8 cellular contexts compared by ENCODE assay signal in genomic region chr4:119212251-119212963, GRCh38.
DNase-seq lines count a peak whose midpoint lies in the region; ATAC-seq lines count a peak whose summit lies in the region.

Gene USP53, plus strand, starts transcription at chr4:119212713. Its CDS starts 27,047 bp downstream, at chr4:119239760.

- H3K27me3 Mint-ChIP-seq in activated naive CD8-positive, alpha-beta T cell, result no peaks in the 10 kb centered on the region

- peaks cover 58% of the 10 kb centered on the region for H3K4me1 Mint-ChIP-seq in activated naive CD8-positive, alpha-beta T cell (ENCODE audit: low read depth)

- peak within 1 kb of the TSS; percentile 70 for H3K27ac ChIP-seq in substantia nigra (ENCODE audit: low read depth, low read length, poor library complexity, severe bottlenecking)

- peak within 1 kb of the TSS; percentile 98 for H3K4me3 Mint-ChIP-seq in activated naive CD8-positive, alpha-beta T cell

- DNase-seq in NCI-H1105 (lab: John Stamatoyannopoulos, UW), result peak; percentile 80
- DNase-seq in SKM-1 (lab: John Stamatoyannopoulos, UW; ENCODE audit: unreplicated experiment), result peak; percentile 84
- peak; percentile 83 for DNase-seq in globus pallidus (ENCODE audit: low spot score)
- peak; percentile 96 for DNase-seq in non-pigmented ciliary epithelial cell (ENCODE audit: low read depth)
- DNase-seq in substantia nigra (lab: John Stamatoyannopoulos, UW), result peak; percentile 51 to 97 (median 86)

- H3K4me3 ChIP-seq in GM08714 (ENCODE audit: low read length), result peak within 1 kb of the TSS; percentile 59

- ATAC-seq in HG02610 (IDR thresholded peaks at IDR 0.05; ENCODE audit: unreplicated experiment), result peak; percentile 91

- no peaks in the 10 kb centered on the region for H3K9me3 Mint-ChIP-seq in activated naive CD8-positive, alpha-beta T cell (ENCODE audit: low read depth)

- H3K36me3 Mint-ChIP-seq in activated naive CD8-positive, alpha-beta T cell, result peaks cover under 1% of the 10 kb centered on the region

- H3K27ac Mint-ChIP-seq in activated naive CD8-positive, alpha-beta T cell, result peak within 1 kb of the TSS; percentile 94

Comparison
In these comparisons a context has a peak if more than half of its experiments do, and no peak if none do; other contexts are left out.
1. Peak in every context shown above with its lines: DNase-seq, ATAC-seq, H3K4me3 ChIP-seq and H3K27ac ChIP-seq.